8 cellular contexts compared by ENCODE assay signal in the genomic region with DNA sequence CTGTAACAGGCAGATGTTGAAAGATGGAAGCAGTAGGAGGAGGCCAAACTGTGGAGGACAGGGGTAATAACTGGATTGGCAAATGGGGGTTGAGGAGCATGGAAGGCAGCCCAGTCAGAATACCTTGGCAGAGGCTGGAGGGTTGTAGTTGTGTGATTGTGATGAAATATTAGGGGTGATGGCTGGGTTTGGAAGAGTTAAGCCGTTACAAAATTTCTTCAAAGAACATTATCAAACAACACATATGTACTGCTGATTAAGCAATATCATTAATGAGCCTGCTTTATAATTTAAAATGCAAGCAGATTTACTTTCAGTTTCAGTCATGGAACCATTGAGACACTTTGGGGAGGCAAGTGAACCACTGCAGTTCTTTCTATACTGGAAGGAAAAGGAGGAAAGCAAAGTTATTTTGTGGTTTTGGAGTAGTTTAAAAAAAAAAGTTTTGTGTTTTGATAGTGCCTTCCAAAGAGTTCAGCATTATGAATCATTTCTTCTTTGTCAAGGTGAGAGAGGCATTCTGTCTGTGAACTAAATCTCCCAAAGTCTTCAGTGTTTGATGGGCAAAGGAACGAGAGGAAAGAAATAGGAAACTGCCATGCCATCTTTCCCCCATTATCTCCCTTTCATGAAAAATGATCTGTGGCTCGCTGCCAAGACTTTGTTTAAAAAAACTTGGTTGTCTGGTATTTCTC. TPM values are rescaled to one million over a fixed set of nuclear protein-coding genes. Genes with fewer than 3 reads are reported as not detected.
DNase-seq lines count a peak whose midpoint lies in the region; ATAC-seq and TF ChIP-seq lines count a peak whose summit lies in the region.

No MANE protein-coding gene starts in this region.

- no peak for TF ChIP-seq POLR2A in upper lobe of left lung (IDR thresholded peaks at IDR 0.05)

- peaks cover 0 to 15% (median 0%) of the 10 kb centered on the region in 4 donors for H3K36me3 ChIP-seq in upper lobe of left lung

- DNase-seq in AG08396 (ENCODE audit: low spot score) (peak; percentile 60), M059J (ENCODE audit: low read depth) (peak; percentile 92), amniotic stem cell (lab: John Stamatoyannopoulos, UW) (peak; percentile 39), kidney tubule cell (ENCODE audit: low spot score) (peak; percentile 82), upper lobe of left lung (peak in 1 of 2 donors; percentile 58), G401 (ENCODE audit: low spot score) (no peak), SHP77 (lab: John Stamatoyannopoulos, UW) (no peak)

- peaks cover 75 to 84% (median 83%) of the 10 kb centered on the region in 4 donors for H3K4me1 ChIP-seq in upper lobe of left lung

- H3K9me3 ChIP-seq in upper lobe of left lung, result no peaks in the 10 kb centered on the region

- H3K27me3 ChIP-seq in upper lobe of left lung, result no peaks in the 10 kb centered on the region

- H3K4me3 ChIP-seq in upper lobe of left lung, result no peak overlapping the region

- peak overlapping the region; percentile 61 to 81 (median 78) for H3K27ac ChIP-seq in upper lobe of left lung

- TF ChIP-seq CTCF in upper lobe of left lung (IDR thresholded peaks at IDR 0.05), result no peak

- in situ Hi-C loops in G401 (cut with HindIII; ENCODE audit: low sequenced_read_pairs), result no loop called here

- 13 to 15% methylated on average over 3 of the region's 3 CpGs for WGBS in upper lobe of left lung, 2 donors

- peak in 1 of 4 donors; percentile 52 for TF ChIP-seq EP300 in upper lobe of left lung (IDR thresholded peaks at IDR 0.05)

- ATAC-seq in upper lobe of left lung (ENCODE audit: low FRiP score in 2 of 2) (peak; percentile 67 to 74), GM19351 (IDR thresholded peaks at IDR 0.05; ENCODE audit: unreplicated experiment) (no peak)

RNA-seq across cellular contexts. Expression of a gene that starts 20.7 kb away (rescaled TPM):
- total RNA-seq in M059J (2014; rRNA removed; shearing (Covaris generic)), result 22.9 and 34.1 TPM in 2 replicates
- total RNA-seq in upper lobe of left lung, result 100 to 1,000 TPM in 1 of 6 donors, 10 to 100 TPM in 5; 52.6 to 101 (median 71.9) TPM
- total RNA-seq in G401 (2014; rRNA removed; shearing (Covaris generic)), result 13.7 and 15.7 TPM in 2 replicates

Comparison
In these comparisons a context has a peak if more than half of its experiments do, and no peak if none do; other contexts are left out.
1. DNase-seq: peak in AG08396 (single experiment), M059J (single experiment), amniotic stem cell (single experiment) and kidney tubule cell (single experiment); none in G401 (single experiment) and SHP77 (0 of 2).